In the genomic region with DNA sequence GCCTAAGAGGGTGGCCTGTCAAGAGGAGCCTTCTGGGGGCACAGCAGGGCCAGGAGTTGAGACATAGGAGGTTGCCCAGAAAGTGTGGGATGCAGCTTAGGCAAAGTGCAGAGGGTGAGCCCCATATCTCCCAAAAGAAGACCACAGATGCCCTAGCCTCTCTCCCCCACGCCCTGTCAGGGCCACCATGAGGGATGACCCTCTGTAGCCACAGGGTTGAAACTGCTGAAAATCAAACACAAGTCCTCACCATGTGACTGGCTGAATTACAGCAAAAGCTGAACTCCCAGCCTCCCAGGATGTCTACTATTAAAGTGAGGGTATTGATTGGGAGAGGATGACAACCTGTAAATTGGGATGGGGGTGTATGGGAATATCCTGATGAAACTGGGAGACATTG, we compare ENCODE assay signal across 1 cellular context.
TF ChIP-seq lines count a peak whose summit lies in the region.

No MANE protein-coding gene starts in this region.

TF ChIP-seq in H1, 55 proteins besides CTCF, POLR2A, EP300 and RAD21:
- TF ChIP-seq, protein P1, sequence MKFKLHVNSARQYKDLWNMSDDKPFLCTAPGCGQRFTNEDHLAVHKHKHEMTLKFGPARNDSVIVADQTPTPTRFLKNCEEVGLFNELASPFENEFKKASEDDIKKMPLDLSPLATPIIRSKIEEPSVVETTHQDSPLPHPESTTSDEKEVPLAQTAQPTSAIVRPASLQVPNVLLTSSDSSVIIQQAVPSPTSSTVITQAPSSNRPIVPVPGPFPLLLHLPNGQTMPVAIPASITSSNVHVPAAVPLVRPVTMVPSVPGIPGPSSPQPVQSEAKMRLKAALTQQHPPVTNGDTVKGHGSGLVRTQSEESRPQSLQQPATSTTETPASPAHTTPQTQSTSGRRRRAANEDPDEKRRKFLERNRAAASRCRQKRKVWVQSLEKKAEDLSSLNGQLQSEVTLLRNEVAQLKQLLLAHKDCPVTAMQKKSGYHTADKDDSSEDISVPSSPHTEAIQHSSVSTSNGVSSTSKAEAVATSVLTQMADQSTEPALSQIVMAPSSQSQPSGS (IDR thresholded peaks at IDR 0.05; ENCODE audit: low read length), result no peak
- TF ChIP-seq, protein P2, sequence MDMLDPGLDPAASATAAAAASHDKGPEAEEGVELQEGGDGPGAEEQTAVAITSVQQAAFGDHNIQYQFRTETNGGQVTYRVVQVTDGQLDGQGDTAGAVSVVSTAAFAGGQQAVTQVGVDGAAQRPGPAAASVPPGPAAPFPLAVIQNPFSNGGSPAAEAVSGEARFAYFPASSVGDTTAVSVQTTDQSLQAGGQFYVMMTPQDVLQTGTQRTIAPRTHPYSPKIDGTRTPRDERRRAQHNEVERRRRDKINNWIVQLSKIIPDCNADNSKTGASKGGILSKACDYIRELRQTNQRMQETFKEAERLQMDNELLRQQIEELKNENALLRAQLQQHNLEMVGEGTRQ (IDR thresholded peaks at IDR 0.05; ENCODE audit: low read length), result no peak
- no peak for TF ChIP-seq TEAD4 (IDR thresholded peaks at IDR 0.05; ENCODE audit: low read depth, low read length)
TF ChIP-seq in H1: peak in this region for 0.
